20 cellular contexts compared by ENCODE assay signal in genomic region chrX:25006586-25007058, GRCh38. TPM values are rescaled to one million over a fixed set of nuclear protein-coding genes. Genes with fewer than 3 reads are reported as not detected.
DNase-seq lines count a peak whose midpoint lies in the region; ATAC-seq and TF ChIP-seq lines count a peak whose summit lies in the region.
"Had no signal": no experiment of that assay in that cellular context is flagged by ENCODE, and none has a peak within 500 bp of the region (broad histone marks: within the 10 kb centered on the region; RNA-seq: fewer than 3 reads in every experiment).

No MANE protein-coding gene starts in this region.

- H3K27me3 ChIP-seq in adrenal gland (peaks cover 94% of the 10 kb centered on the region), tibial artery (peaks cover 0 to 81% of the 10 kb centered on the region in 2 donors)

- DNase-seq in activated CD4-positive, alpha-beta T cell treated with anti-CD3 and anti-CD28 coated beads, Interleukin-2, amount 10 ng/mL, durations not matched to agents 7 days and 5 days: no peak
- DNase-seq in activated CD4-positive, alpha-beta T cell treated with anti-CD3 and anti-CD28 coated beads for 36 hours: no peak
- no peak for DNase-seq in activated naive CD8-positive, alpha-beta T cell treated with anti-CD3 and anti-CD28 coated beads, Interleukin-2, amount 50 U/mL, for 24 hours
- DNase-seq in neural crest cell (ENCODE audit: low read depth, low spot score) (no peak), adrenal gland (no peak), tibial artery (no peak)
- DNase-seq: ACHN; activated CD4-positive, alpha-beta T cell treated with anti-CD3 and anti-CD28 coated beads for 1 hour; activated T-cell treated with anti-CD3 and anti-CD28 coated beads, Interleukin-2, amount 50 U/mL, for 1 hour; hippocampal formation; NCI-H1436 treated with DMSO at 0.1 percent for 48 hours; stimulated activated CD4-positive, alpha-beta T cell treated with anti-CD3 and anti-CD28 coated beads, Interleukin-12 subunit alpha, Interleukin-12 subunit beta, amount 100 ng/mL, for 4 hours; transverse colon had no signal

- no peaks in the 10 kb centered on the region for H3K9me3 ChIP-seq in ES-I3 (ENCODE audit: control insufficient read depth, insufficient read depth, low read length)
- H3K9me3 ChIP-seq in adrenal gland (replicated peaks in 1 of 3): no peaks in the 10 kb centered on the region
- no peaks in the 10 kb centered on the region for H3K9me3 ChIP-seq in tibial artery
- H3K9me3 ChIP-seq: transverse colon had no signal

- H3K4me3 Mint-ChIP-seq in activated CD4-positive, alpha-beta T cell treated with anti-CD3 and anti-CD28 coated beads, Interleukin-2, amount 10 ng/mL, durations not matched to agents 7 days and 5 days: peak overlapping the region; percentile 2
- no peak overlapping the region for H3K4me3 Mint-ChIP-seq in activated CD4-positive, alpha-beta T cell treated with anti-CD3 and anti-CD28 coated beads for 36 hours
- H3K4me3 Mint-ChIP-seq in activated naive CD8-positive, alpha-beta T cell treated with anti-CD3 and anti-CD28 coated beads, Interleukin-2, amount 50 U/mL, for 24 hours: peak overlapping the region; percentile 43
- H3K4me3 Mint-ChIP-seq in neural crest cell: peak overlapping the region; percentile 32
- no peak overlapping the region for H3K4me3 Mint-ChIP-seq in stimulated activated memory B cell treated with anti-CD40 and anti-IgM and Interleukin-4, amounts not matched to agents 10 μg/mL and 1 μg/mL and 100 μg/mL, for 72 hours

- no peaks in the 10 kb centered on the region for H3K36me3 Mint-ChIP-seq in activated CD4-positive, alpha-beta T cell treated with anti-CD3 and anti-CD28 coated beads, Interleukin-2, amount 10 ng/mL, durations not matched to agents 7 days and 5 days (ENCODE audit: low read depth)
- H3K36me3 Mint-ChIP-seq in activated CD4-positive, alpha-beta T cell treated with anti-CD3 and anti-CD28 coated beads for 36 hours (ENCODE audit: low read depth): no peaks in the 10 kb centered on the region
- no peaks in the 10 kb centered on the region for H3K36me3 Mint-ChIP-seq in activated naive CD8-positive, alpha-beta T cell treated with anti-CD3 and anti-CD28 coated beads, Interleukin-2, amount 50 U/mL, for 24 hours (ENCODE audit: low read depth)
- H3K36me3 Mint-ChIP-seq in neural crest cell (ENCODE audit: low read depth): peaks cover 3% of the 10 kb centered on the region
- no peaks in the 10 kb centered on the region for H3K36me3 Mint-ChIP-seq in stimulated activated memory B cell treated with anti-CD40 and anti-IgM and Interleukin-4, amounts not matched to agents 10 μg/mL and 1 μg/mL and 100 μg/mL, for 72 hours

- POLR2A ChIA-PET in activated CD4-positive, alpha-beta T cell treated with anti-CD3 and anti-CD28 coated beads, Interleukin-2, amount 10 ng/mL, durations not matched to agents 7 days and 5 days (lab: Charles Lee): no interaction called here
- POLR2A ChIA-PET in activated CD4-positive, alpha-beta T cell treated with anti-CD3 and anti-CD28 coated beads for 36 hours (lab: Charles Lee): no interaction called here

- no peak overlapping the region for H3K27ac ChIP-seq in adrenal gland
- H3K27ac ChIP-seq in tibial artery: no peak overlapping the region
- H3K27ac ChIP-seq: SK-N-MC, transverse colon had no signal

- TF ChIP-seq CTCF in neural crest cell (conservative IDR thresholded peaks at IDR 0.05) (no peak), adrenal gland (IDR thresholded peaks at IDR 0.05) (no peak), tibial artery (IDR thresholded peaks at IDR 0.05) (no peak)

- WGBS in adrenal gland, 4 donors: 30 to 34% (median 32%) methylated on average over 7 of the region's 7 CpGs

- TF ChIP-seq POLR2A in adrenal gland (IDR thresholded peaks at IDR 0.05): no peak

- H3K9ac ChIP-seq in ES-I3 (ENCODE audit: low read depth, low read length): peak overlapping the region; percentile 13; the same call in 1 of the 2 replicates

- intact Hi-C loops in activated CD4-positive, alpha-beta T cell treated with anti-CD3 and anti-CD28 coated beads for 36 hours (cut with DNase I, micrococcal nuclease): loop anchor here in 1 of 2 experiments (5.0 to 10.0 kb wide), 2 partner anchors 169 to 1672 kb away; partner anchors contain the start of gene PTCHD1
- intact Hi-C loops in adrenal gland (cut with DNase I): no loop called here
- intact Hi-C loops in tibial artery (cut with DNase I; ENCODE audit: low total_unique reads): no loop called here

- CTCF ChIA-PET in activated CD4-positive, alpha-beta T cell treated with anti-CD3 and anti-CD28 coated beads, Interleukin-2, amount 10 ng/mL, durations not matched to agents 7 days and 5 days (lab: Charles Lee): no interaction called here
- CTCF ChIA-PET in activated CD4-positive, alpha-beta T cell treated with anti-CD3 and anti-CD28 coated beads for 36 hours (lab: Charles Lee): interaction anchor here (0.7 kb wide), 1 partner anchor 168 kb away, joined by 3 read pairs; no protein-coding TSS in a partner anchor

- H3K27me3 Mint-ChIP-seq in activated CD4-positive, alpha-beta T cell treated with anti-CD3 and anti-CD28 coated beads, Interleukin-2, amount 10 ng/mL, durations not matched to agents 7 days and 5 days: peaks cover 65% of the 10 kb centered on the region
- H3K27me3 Mint-ChIP-seq in activated CD4-positive, alpha-beta T cell treated with anti-CD3 and anti-CD28 coated beads for 36 hours: peaks cover 48% of the 10 kb centered on the region
- H3K27me3 Mint-ChIP-seq in activated naive CD8-positive, alpha-beta T cell treated with anti-CD3 and anti-CD28 coated beads, Interleukin-2, amount 50 U/mL, for 24 hours: peaks cover 63% of the 10 kb centered on the region
- H3K27me3 Mint-ChIP-seq in neural crest cell (ENCODE audit: low read depth): peaks cover 95% of the 10 kb centered on the region
- H3K27me3 Mint-ChIP-seq in stimulated activated memory B cell treated with anti-CD40 and anti-IgM and Interleukin-4, amounts not matched to agents 10 μg/mL and 1 μg/mL and 100 μg/mL, for 72 hours: peaks cover 51% of the 10 kb centered on the region

- H3K4me1 ChIP-seq in ES-I3 (ENCODE audit: insufficient read depth, low read length) (peaks cover 21% of the 10 kb centered on the region), adrenal gland (replicated peaks in 1 of 2) (peaks cover 0 to 8% of the 10 kb centered on the region in 2 donors), tibial artery (peaks cover 0 to 29% (median 19%) of the 10 kb centered on the region in 4 donors)

- no peaks in the 10 kb centered on the region for H3K9me3 Mint-ChIP-seq in activated CD4-positive, alpha-beta T cell treated with anti-CD3 and anti-CD28 coated beads, Interleukin-2, amount 10 ng/mL, durations not matched to agents 7 days and 5 days
- no peaks in the 10 kb centered on the region for H3K9me3 Mint-ChIP-seq in activated CD4-positive, alpha-beta T cell treated with anti-CD3 and anti-CD28 coated beads for 36 hours (ENCODE audit: low read depth)
- H3K9me3 Mint-ChIP-seq in activated naive CD8-positive, alpha-beta T cell treated with anti-CD3 and anti-CD28 coated beads, Interleukin-2, amount 50 U/mL, for 24 hours: no peaks in the 10 kb centered on the region
- H3K9me3 Mint-ChIP-seq in neural crest cell: no peaks in the 10 kb centered on the region
- H3K9me3 Mint-ChIP-seq in stimulated activated memory B cell treated with anti-CD40 and anti-IgM and Interleukin-4, amounts not matched to agents 10 μg/mL and 1 μg/mL and 100 μg/mL, for 72 hours: no peaks in the 10 kb centered on the region

- H3K4me1 Mint-ChIP-seq in activated CD4-positive, alpha-beta T cell treated with anti-CD3 and anti-CD28 coated beads, Interleukin-2, amount 10 ng/mL, durations not matched to agents 7 days and 5 days: peaks cover 12% of the 10 kb centered on the region
- H3K4me1 Mint-ChIP-seq in activated CD4-positive, alpha-beta T cell treated with anti-CD3 and anti-CD28 coated beads for 36 hours: peaks cover 5% of the 10 kb centered on the region
- peaks cover 14% of the 10 kb centered on the region for H3K4me1 Mint-ChIP-seq in activated naive CD8-positive, alpha-beta T cell treated with anti-CD3 and anti-CD28 coated beads, Interleukin-2, amount 50 U/mL, for 24 hours
- peaks cover 30% of the 10 kb centered on the region for H3K4me1 Mint-ChIP-seq in neural crest cell
- peaks cover 20% of the 10 kb centered on the region for H3K4me1 Mint-ChIP-seq in stimulated activated memory B cell treated with anti-CD40 and anti-IgM and Interleukin-4, amounts not matched to agents 10 μg/mL and 1 μg/mL and 100 μg/mL, for 72 hours

- H3K27ac Mint-ChIP-seq in activated CD4-positive, alpha-beta T cell treated with anti-CD3 and anti-CD28 coated beads, Interleukin-2, amount 10 ng/mL, durations not matched to agents 7 days and 5 days: no peak overlapping the region
- H3K27ac Mint-ChIP-seq in activated CD4-positive, alpha-beta T cell treated with anti-CD3 and anti-CD28 coated beads for 36 hours: no peak overlapping the region
- H3K27ac Mint-ChIP-seq in activated naive CD8-positive, alpha-beta T cell treated with anti-CD3 and anti-CD28 coated beads, Interleukin-2, amount 50 U/mL, for 24 hours: peak overlapping the region; percentile 27
- H3K27ac Mint-ChIP-seq in neural crest cell (ENCODE audit: unreplicated experiment): no peak overlapping the region
- H3K27ac Mint-ChIP-seq in stimulated activated memory B cell treated with anti-CD40 and anti-IgM and Interleukin-4, amounts not matched to agents 10 μg/mL and 1 μg/mL and 100 μg/mL, for 72 hours: no peak overlapping the region
- H3K27ac Mint-ChIP-seq: CD14-positive monocyte, nephron progenitor cell had no signal

- no peak for ATAC-seq in activated CD4-positive, alpha-beta T cell treated with anti-CD3 and anti-CD28 coated beads for 36 hours
- ATAC-seq in activated naive CD8-positive, alpha-beta T cell treated with anti-CD3 and anti-CD28 coated beads, Interleukin-2, amount 50 U/mL, for 24 hours: no peak
- ATAC-seq in stimulated activated memory B cell treated with anti-CD40 and anti-IgM and Interleukin-4, amounts not matched to agents 10 μg/mL and 1 μg/mL and 100 μg/mL, for 72 hours: no peak

- H3K4me3 ChIP-seq in adrenal gland (no peak overlapping the region), tibial artery (no peak overlapping the region)
- H3K4me3 ChIP-seq: SK-N-MC had no signal

- H3K36me3 ChIP-seq in ES-I3 (ENCODE audit: insufficient read depth, low read length) (no peaks in the 10 kb centered on the region), adrenal gland (replicated peaks in 1 of 2) (no peaks in the 10 kb centered on the region), tibial artery (no peaks in the 10 kb centered on the region)
- H3K36me3 ChIP-seq: transverse colon had no signal

RNA-seq across cellular contexts. Expression of gene ARX, which starts 9.1 kb away (rescaled TPM):
- total RNA-seq in activated CD4-positive, alpha-beta T cell treated with anti-CD3 and anti-CD28 coated beads, Interleukin-2, amount 10 ng/mL, durations not matched to agents 7 days and 5 days: not detected
- total RNA-seq in activated CD4-positive, alpha-beta T cell treated with anti-CD3 and anti-CD28 coated beads for 36 hours: not detected
- total RNA-seq in neural crest cell: 0.16 and 0.20 TPM in 2 replicates
- total RNA-seq in adrenal gland: not detected
- not detected for polyA plus RNA-seq in adrenal gland
- total RNA-seq: kidney epithelial cell, renal cortical epithelial cell, transverse colon had no signal
- polyA plus RNA-seq: CD14-positive monocyte had no signal

Comparison
In these comparisons a context has a peak if more than half of its experiments do, and no peak if none do; other contexts are left out.
1. H3K4me3 Mint-ChIP-seq: peak in activated CD4-positive, alpha-beta T cell treated with anti-CD3 and anti-CD28 coated beads, Interleukin-2, amount 10 ng/mL, durations not matched to agents 7 days and 5 days (single experiment), activated naive CD8-positive, alpha-beta T cell treated with anti-CD3 and anti-CD28 coated beads, Interleukin-2, amount 50 U/mL, for 24 hours (single experiment) and neural crest cell (single experiment); none in activated CD4-positive, alpha-beta T cell treated with anti-CD3 and anti-CD28 coated beads for 36 hours (single experiment) and stimulated activated memory B cell treated with anti-CD40 and anti-IgM and Interleukin-4, amounts not matched to agents 10 μg/mL and 1 μg/mL and 100 μg/mL, for 72 hours (single experiment).